Comparison of ENCODE assay signal across 13 cellular contexts in the genomic region with DNA sequence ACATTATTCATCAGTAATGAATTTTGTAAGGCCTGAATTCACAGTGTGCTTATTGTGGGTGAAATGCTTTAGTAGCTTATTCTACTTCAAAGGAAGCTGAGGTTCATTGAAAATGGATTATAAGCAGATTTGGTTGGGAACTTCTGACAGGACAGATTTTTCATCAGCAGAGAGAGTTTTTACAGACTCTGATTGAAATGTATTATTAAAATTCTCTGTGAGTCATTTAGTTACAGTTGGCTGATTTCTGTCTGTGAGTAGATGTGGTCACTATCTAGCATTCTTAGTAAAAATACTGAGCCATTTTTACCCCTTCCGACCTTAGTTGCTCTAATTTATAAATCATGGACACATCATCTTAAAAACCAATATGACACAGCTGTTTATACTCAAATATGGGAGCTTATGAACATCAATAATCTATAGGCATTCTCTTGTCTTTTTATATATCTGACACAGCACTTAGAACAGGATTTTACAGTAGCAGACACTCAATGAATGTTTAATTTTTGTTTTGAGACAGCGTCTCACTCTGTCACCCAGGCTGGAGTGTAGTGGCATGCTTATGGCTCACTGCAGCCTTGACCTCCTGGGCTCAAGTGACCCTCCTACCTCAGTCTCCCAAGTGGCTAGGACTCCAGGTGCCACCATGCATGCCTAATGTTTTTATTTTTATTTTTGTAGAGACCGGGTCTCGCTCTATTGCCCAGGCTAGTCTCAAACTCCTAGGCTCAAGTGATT.
A peak's percentile ranks its signal among the peaks of the same experiment; 100 is the strongest.
DNase-seq lines count a peak whose midpoint lies in the region; ATAC-seq and TF ChIP-seq lines count a peak whose summit lies in the region.
"Had no signal": no experiment of that assay in that cellular context is flagged by ENCODE, and none has a peak within 500 bp of the region (broad histone marks: within the 10 kb centered on the region; RNA-seq: fewer than 3 reads in every experiment).

No MANE protein-coding gene starts in this region.

- H3K27ac ChIP-seq in DOHH2 (ENCODE audit: low read depth, low read length) (no peak overlapping the region), SK-N-MC (no peak overlapping the region), fibroblast of lung (ENCODE audit: insufficient read depth, low read length) (no peak overlapping the region), gastroesophageal sphincter (no peak overlapping the region)

- no peak overlapping the region for H2AFZ ChIP-seq in fibroblast of lung (ENCODE audit: low read length)

- H3K4me1 ChIP-seq in DOHH2 (ENCODE audit: control insufficient read depth, low read length) = peaks cover 10% of the 10 kb centered on the region
- H3K4me1 ChIP-seq in fibroblast of lung (ENCODE audit: control insufficient read depth, extremely low read depth, insufficient read depth, low read length) = peaks cover 2% of the 10 kb centered on the region
- peaks cover 37% of the 10 kb centered on the region for H3K4me1 ChIP-seq in skeletal muscle satellite cell (ENCODE audit: control insufficient read depth, insufficient read depth, low read length)
- H3K4me1 ChIP-seq in gastroesophageal sphincter = peaks cover 0 to 18% (median 0%) of the 10 kb centered on the region in 3 donors

- H3K36me3 ChIP-seq in DOHH2 (ENCODE audit: control insufficient read depth, low read length) (no peaks in the 10 kb centered on the region), SK-N-MC (ENCODE audit: insufficient read depth, low read length) (no peaks in the 10 kb centered on the region), fibroblast of lung (ENCODE audit: control insufficient read depth, insufficient read depth, low read length) (no peaks in the 10 kb centered on the region), skeletal muscle satellite cell (ENCODE audit: insufficient read depth, low read length) (no peaks in the 10 kb centered on the region), gastroesophageal sphincter (peaks cover 0 to 5% of the 10 kb centered on the region in 2 donors)

- H3K79me2 ChIP-seq in DOHH2 (ENCODE audit: control insufficient read depth, low read length) (no peaks in the 10 kb centered on the region), fibroblast of lung (ENCODE audit: control insufficient read depth, insufficient read depth, low read length) (no peaks in the 10 kb centered on the region)

- no peaks in the 10 kb centered on the region for H3K9me2 ChIP-seq in DOHH2 (replicated peaks; ENCODE audit: control insufficient read depth, low read length)

- 0 out of 2 replicates have a peak overlapping the region, but pooled peaks have one; percentile 7 for H3K4me2 ChIP-seq in DOHH2 (ENCODE audit: low read length)
- H3K4me2 ChIP-seq in fibroblast of lung (ENCODE audit: extremely low read depth, insufficient read depth, low read length) = no peak overlapping the region
- H3K4me2 ChIP-seq in skeletal muscle satellite cell (ENCODE audit: low read length) = peak overlapping the region; percentile 55

- TF ChIP-seq CTCF in DOHH2 (IDR thresholded peaks at IDR 0.05; ENCODE audit: low read depth, low read length, poor library complexity, severe bottlenecking) (no peak), fibroblast of lung (conservative IDR thresholded peaks at IDR 0.05 in 1 of 2, IDR thresholded peaks at IDR 0.05 in 1 of 2; ENCODE audit: low read depth in 1 of 2, low read length in 2 of 2) (no peak), gastroesophageal sphincter (IDR thresholded peaks at IDR 0.05) (no peak)

- TF ChIP-seq POLR2A in gastroesophageal sphincter (IDR thresholded peaks at IDR 0.05) = no peak

- DNase-seq in SK-N-MC (ENCODE audit: low read depth, low spot score) (no peak), fibroblast of lung (ENCODE audit: low read depth in 2 of 2) (peak; percentile 20 to 86), NCI-H82 (lab: John Stamatoyannopoulos, UW) (no peak), NCI-H2227 treated with DMSO at 0.1 percent for 48 hours (lab: John Stamatoyannopoulos, UW) (no peak)
- DNase-seq: DND-41, left ventricle myocardium superior, NCI-H1092 treated with DMSO at 0.1 percent for 48 hours, NCI-H226, T-helper 2 cell had no signal

- H3K27me3 ChIP-seq in DOHH2 (ENCODE audit: control insufficient read depth, low read length) (no peaks in the 10 kb centered on the region), fibroblast of lung (ENCODE audit: control insufficient read depth, insufficient read depth, low read length) (no peaks in the 10 kb centered on the region), skeletal muscle satellite cell (ENCODE audit: control insufficient read depth, insufficient read depth, low read length) (no peaks in the 10 kb centered on the region), gastroesophageal sphincter (no peaks in the 10 kb centered on the region)

- no peaks in the 10 kb centered on the region for H3K9me3 ChIP-seq in DOHH2 (ENCODE audit: control insufficient read depth, insufficient read depth, low read length)
- no peaks in the 10 kb centered on the region for H3K9me3 ChIP-seq in SK-N-MC (ENCODE audit: low read depth, low read length)
- H3K9me3 ChIP-seq in fibroblast of lung (ENCODE audit: control insufficient read depth, insufficient read depth, low read depth, low read length) = no peaks in the 10 kb centered on the region
- no peaks in the 10 kb centered on the region for H3K9me3 ChIP-seq in skeletal muscle satellite cell (replicated peaks; ENCODE audit: low read length)
- no peaks in the 10 kb centered on the region for H3K9me3 ChIP-seq in gastroesophageal sphincter

- no peak for TF ChIP-seq EP300 in gastroesophageal sphincter (IDR thresholded peaks at IDR 0.05)

- H3K9ac ChIP-seq in SK-N-MC (ENCODE audit: insufficient read length) (peak overlapping the region; percentile 14), fibroblast of lung (ENCODE audit: insufficient read depth, low read length) (no peak overlapping the region), skeletal muscle satellite cell (ENCODE audit: low read depth, low read length) (peak overlapping the region; percentile 62)

- no peak for ATAC-seq in gastroesophageal sphincter
- ATAC-seq: left ventricle myocardium superior; natural killer cell treated with Interleukin-12 subunit alpha and Interleukin-12 subunit beta and Interleukin-15 and Interleukin-18, amount 100 ng/mL, for 72 hours had no signal

- H4K20me1 ChIP-seq in DOHH2 (ENCODE audit: control insufficient read depth, insufficient read depth, low read depth, low read length) (no peaks in the 10 kb centered on the region), fibroblast of lung (ENCODE audit: control insufficient read depth, extremely low read depth, insufficient read depth, low read length) (no peaks in the 10 kb centered on the region)

- H3K4me3 ChIP-seq in DOHH2 (ENCODE audit: low read length) (no peak overlapping the region), SK-N-MC (no peak overlapping the region), fibroblast of lung (replicated peaks in 1 of 4; ENCODE audit: control extremely low read depth in 1 of 4, insufficient read depth in 1 of 4, low read depth in 3 of 4, low read length in 4 of 4) (no peak overlapping the region), skeletal muscle satellite cell (ENCODE audit: low read length) (no peak overlapping the region), gastroesophageal sphincter (no peak overlapping the region)

- WGBS in gastroesophageal sphincter (ENCODE audit: low coverage in 1 of 2), 2 donors = 82 to 100% methylated on average over 3 to 4 of the region's 4 CpGs

- H3F3A ChIP-seq in DOHH2 (ENCODE audit: control insufficient read depth, insufficient read depth) = no peaks in the 10 kb centered on the region

Comparison
In these comparisons a context has a peak if more than half of its experiments do, and no peak if none do; other contexts are left out.
1. DNase-seq: peak in fibroblast of lung (2 of 2); none in SK-N-MC (single experiment), NCI-H82 (single experiment) and NCI-H2227 treated with DMSO at 0.1 percent for 48 hours (single experiment).